Comparison of ENCODE assay signal across 13 cellular contexts in the genomic region with DNA sequence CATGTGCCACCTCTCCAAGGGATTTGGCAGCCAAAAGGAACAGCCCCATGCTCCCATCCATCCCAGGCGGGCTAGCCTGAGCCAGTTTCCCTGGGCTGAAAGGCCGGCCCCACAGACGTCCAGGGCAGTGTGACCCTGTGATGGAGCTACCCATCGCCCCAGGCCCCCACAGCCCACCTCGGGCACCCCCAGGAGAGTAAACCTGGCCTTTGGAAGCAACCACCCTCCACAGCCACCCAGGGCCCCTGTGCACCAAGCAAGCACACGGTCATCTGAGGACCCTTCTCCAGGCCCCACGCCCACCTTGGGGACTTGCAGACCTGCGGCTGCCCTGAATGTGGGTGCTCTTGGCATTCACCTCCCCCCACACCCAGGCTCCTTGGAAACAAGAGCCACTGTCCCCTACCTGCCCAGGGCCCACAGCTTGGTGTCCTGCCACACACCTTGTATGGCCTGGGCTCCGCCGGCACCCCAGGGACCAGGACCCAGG. TPM values are rescaled to one million over a fixed set of nuclear protein-coding genes. Genes with fewer than 3 reads are reported as not detected.
A peak's percentile ranks its signal among the peaks of the same experiment; 100 is the strongest.
DNase-seq lines count a peak whose midpoint lies in the region; ATAC-seq and TF ChIP-seq lines count a peak whose summit lies in the region.
"Had no signal": no experiment of that assay in that cellular context is flagged by ENCODE, and none has a peak within 500 bp of the region (broad histone marks: within the 10 kb centered on the region; RNA-seq: fewer than 3 reads in every experiment).

No MANE protein-coding gene starts in this region.

- 90% methylated on average over 7 of the region's 10 CpGs for WGBS in prostate gland

- DNase-seq in AG04450 (ENCODE audit: low read depth, low spot score) = no peak
- DNase-seq in SJSA1 (ENCODE audit: low read depth in 1 of 2, low spot score in 2 of 2) = no peak
- DNase-seq in fibroblast of pulmonary artery (ENCODE audit: low read depth) = no peak
- DNase-seq in prostate gland (ENCODE audit: low spot score) = no peak
- no peak for DNase-seq in activated gamma-delta T cell (lab: John Stamatoyannopoulos, UW)
- DNase-seq: activated CD8-positive, alpha-beta T cell treated with anti-CD3 and anti-CD28 coated beads for 36 hours; activated naive CD4-positive, alpha-beta T cell treated with anti-CD3 and anti-CD28 coated beads for 36 hours; Kasumi-1; small intestine had no signal

- CTCF ChIA-PET in AG04450 (lab: Charles Lee) = interaction anchor here (1.0 to 1.6 kb wide), 3 partner anchors 21 to 75 kb away, joined by 3 to 4 read pairs (median 4); no protein-coding TSS in a partner anchor

- ATAC-seq in HG03045 (IDR thresholded peaks at IDR 0.05; ENCODE audit: unreplicated experiment) (no peak), HG02970 (IDR thresholded peaks at IDR 0.05; ENCODE audit: low FRiP score, unreplicated experiment) (no peak), HG02759 (IDR thresholded peaks at IDR 0.05; ENCODE audit: unreplicated experiment) (no peak)
- ATAC-seq: activated CD8-positive, alpha-beta T cell treated with anti-CD3 and anti-CD28 coated beads for 36 hours had no signal

- POLR2A ChIA-PET in AG04450 (lab: Yijun Ruan, JAX) = no interaction called here

- no peak for TF ChIP-seq CTCF in AG04450 (IDR thresholded peaks at IDR 0.05; ENCODE audit: low read depth, low read length)
- no peak for TF ChIP-seq CTCF in fibroblast of pulmonary artery (IDR thresholded peaks at IDR 0.05; ENCODE audit: low read length, missing control alignments)
- no peak for TF ChIP-seq CTCF in prostate gland (IDR thresholded peaks at IDR 0.05)

- intact Hi-C loops in prostate gland (cut with DNase I) = loop anchor here (5.0 kb wide), 1 partner anchor 37 kb away; no protein-coding TSS in a partner anchor

- H3K27me3 ChIP-seq in AG04450 (ENCODE audit: control insufficient read depth, insufficient read depth, low read length) = no peaks in the 10 kb centered on the region
- H3K27me3 ChIP-seq in SJSA1 (replicated peaks) = no peaks in the 10 kb centered on the region
- no peaks in the 10 kb centered on the region for H3K27me3 ChIP-seq in prostate gland (replicated peaks; ENCODE audit: insufficient read depth)

- H3K4me1 ChIP-seq in SJSA1 (replicated peaks) = peaks cover 55% of the 10 kb centered on the region
- H3K4me1 ChIP-seq in prostate gland (replicated peaks) = peaks cover 46% of the 10 kb centered on the region

- H3K4me3 ChIP-seq in AG04450 (ENCODE audit: low read depth, low read length) = peak overlapping the region; percentile 48
- peak overlapping the region; percentile 11; the same call in 1 of the 2 replicates for H3K4me3 ChIP-seq in SJSA1
- H3K4me3 ChIP-seq in fibroblast of pulmonary artery (replicated peaks; ENCODE audit: low read depth, low read length) = peak overlapping the region; percentile 43
- H3K4me3 ChIP-seq in prostate gland = peak overlapping the region; percentile 5 to 11
- H3K4me3 ChIP-seq: hepatocyte had no signal

- H3K9me3 ChIP-seq in AG04450 (ENCODE audit: control insufficient read depth, insufficient read depth, low read length) = no peaks in the 10 kb centered on the region; the same call in 1 of the 2 replicates
- no peaks in the 10 kb centered on the region for H3K9me3 ChIP-seq in SJSA1 (replicated peaks)
- no peaks in the 10 kb centered on the region for H3K9me3 ChIP-seq in prostate gland

- no peaks in the 10 kb centered on the region for H3K36me3 ChIP-seq in SJSA1
- H3K36me3 ChIP-seq in prostate gland = no peaks in the 10 kb centered on the region

- H3K27ac ChIP-seq in AG04450 (ENCODE audit: low read depth, low read length) (peak overlapping the region; percentile 21), SJSA1 (peak overlapping the region; percentile 80), prostate gland (peak overlapping the region; percentile 62 to 83)

- no peak for TF ChIP-seq POLR2A in prostate gland (IDR thresholded peaks at IDR 0.05)

RNA-seq across cellular contexts. Expression of gene AHNAK2, which starts 8.4 kb away (rescaled TPM):
- 10.0 and 10.5 TPM in 2 replicates for polyA plus RNA-seq in AG04450 (2011; rRNA removed)
- 40.9 and 45.1 TPM in 2 replicates for polyA minus RNA-seq in AG04450 (2011; rRNA and poly(A)+ RNA removed)
- total RNA-seq in SJSA1 (2014; rRNA removed; shearing (Covaris generic)) = 4.3 and 8.9 TPM in 2 replicates
- total RNA-seq in prostate gland = 10 to 100 TPM; 18.3 to 27.2 TPM

RNA-seq across cellular contexts. Expression of gene CLBA1, which starts 15.8 kb away (rescaled TPM):
- 4.6 and 4.9 TPM in 2 replicates for polyA plus RNA-seq in AG04450 (2011; rRNA removed)
- polyA minus RNA-seq in AG04450 (2011; rRNA and poly(A)+ RNA removed) = 2.4 and 4.2 TPM in 2 replicates
- 3.6 and 3.8 TPM in 2 replicates for total RNA-seq in SJSA1 (2014; rRNA removed; shearing (Covaris generic))
- total RNA-seq in prostate gland = 10 to 100 TPM; 15.2 to 19.3 TPM

RNA-seq across cellular contexts. Expression of gene PLD4, which starts 45.1 kb away (rescaled TPM):
- 0.01 TPM in 2 replicates for polyA plus RNA-seq in AG04450 (2011; rRNA removed)
- 0.17 TPM in 1 of 2 replicates, not detected in the other for polyA minus RNA-seq in AG04450 (2011; rRNA and poly(A)+ RNA removed)
- total RNA-seq in SJSA1 (2014; rRNA removed; shearing (Covaris generic)) = not detected in 2 replicates
- total RNA-seq in prostate gland = 1 to 10 TPM; 1.2 to 5.4 TPM
- total RNA-seq: activated CD8-positive, alpha-beta T cell treated with anti-CD3 and anti-CD28 coated beads for 36 hours; activated naive CD4-positive, alpha-beta T cell treated with anti-CD3 and anti-CD28 coated beads for 36 hours; hepatocyte had no signal

RNA-seq across cellular contexts. Expression of gene CDCA4, which starts 51.1 kb away (rescaled TPM):
- 6.8 and 7.8 TPM in 2 replicates for polyA plus RNA-seq in AG04450 (2011; rRNA removed)
- 5.0 and 6.3 TPM in 2 replicates for polyA minus RNA-seq in AG04450 (2011; rRNA and poly(A)+ RNA removed)
- total RNA-seq in SJSA1 (2014; rRNA removed; shearing (Covaris generic)) = 63.2 and 83.6 TPM in 2 replicates
- 10 to 100 TPM; 12.3 to 17.6 TPM for total RNA-seq in prostate gland

Comparison
In these comparisons a context has a peak if more than half of its experiments do, and no peak if none do; other contexts are left out.
1. H3K27ac ChIP-seq: peak in every context shown above with its lines; median percentile 80 in SJSA1; 72 in prostate gland; 21 in AG04450.